ENCODE assay signal across 18 cellular contexts in the genomic region with DNA sequence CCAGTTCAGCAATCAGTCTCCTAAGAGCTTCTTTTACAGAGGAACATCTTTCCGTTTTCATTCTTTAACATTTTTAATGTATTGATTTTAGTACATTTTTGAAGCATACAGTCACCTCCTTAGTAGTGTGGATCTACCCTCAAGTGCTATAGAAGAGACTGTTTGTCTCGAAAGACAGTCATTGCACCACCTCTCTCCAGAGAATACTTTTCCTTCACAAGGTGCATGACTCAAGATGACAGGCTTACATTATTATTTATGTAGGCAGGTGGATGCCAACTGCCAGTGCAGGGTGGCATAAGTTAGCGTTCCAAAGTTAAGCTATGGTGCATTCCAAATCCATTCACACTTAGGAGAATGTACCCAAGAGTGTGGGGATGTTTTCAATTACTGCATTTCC.
"Had no signal": no experiment of that assay in that cellular context is flagged by ENCODE, and none has a peak within 500 bp of the region (broad histone marks: within the 10 kb centered on the region; RNA-seq: fewer than 3 reads in every experiment).

No MANE protein-coding gene starts in this region.

- H3K4me3 ChIP-seq: adrenal gland, colonic mucosa, left ventricle myocardium inferior, upper lobe of left lung had no signal

- H3K27me3 ChIP-seq: adrenal gland, colonic mucosa, upper lobe of left lung had no signal

- H3K9me3 ChIP-seq: adrenal gland, colonic mucosa, left ventricle myocardium inferior, upper lobe of left lung had no signal

- H3K4me3 Mint-ChIP-seq: activated CD8-positive, alpha-beta T cell treated with anti-CD3 and anti-CD28 coated beads, Interleukin-2, amount 10 ng/mL, durations not matched to agents 7 days and 5 days; activated naive CD8-positive, alpha-beta T cell; activated T-helper 1 cell treated with anti-CD3 and anti-CD28 coated beads, Interleukin-12 subunit alpha, Interleukin-12 subunit beta, Interleukin-2, Interleukin-4 antibody, amounts not matched to agents 30 ng/mL and 10 ng/mL and 1 ng/mL, durations not matched to agents 14 hours and 24 hours and 36 hours; natural killer cell had no signal

- FAIRE-seq: astrocyte had no signal

- H3K4me1 ChIP-seq: colonic mucosa, upper lobe of left lung had no signal

- DNase-seq: activated CD4-positive, alpha-beta T cell treated with anti-CD3 and anti-CD28 coated beads, Interleukin-2, amount 50 U/mL, for 1 hour; activated CD8-positive, alpha-beta T cell treated with anti-CD3 and anti-CD28 coated beads, Interleukin-2, amount 10 ng/mL, durations not matched to agents 7 days and 5 days; activated gamma-delta T cell; adrenal gland; colonic mucosa; left ventricle myocardium inferior; midbrain; natural killer cell; stimulated activated CD4-positive, alpha-beta T cell treated with anti-CD3 and anti-CD28 coated beads, Interleukin-12 subunit alpha, Interleukin-12 subunit beta, amount 100 ng/mL, for 4 hours; stimulated activated CD4-positive, alpha-beta T cell treated with anti-CD3 and anti-CD28 coated beads, Interleukin-4, amount 100 ng/mL, for 4 hours; stimulated activated naive CD8-positive, alpha-beta T cell treated with anti-CD3 and anti-CD28 coated beads, Interleukin-15, Interleukin-2, amounts not matched to agents 100 U/mL and 50 U/mL, for 24 hours; SW 1271; T-helper 2 cell; upper lobe of left lung had no signal

- H3K9me3 Mint-ChIP-seq: activated T-helper 1 cell treated with anti-CD3 and anti-CD28 coated beads, Interleukin-12 subunit alpha, Interleukin-12 subunit beta, Interleukin-2, Interleukin-4 antibody, amounts not matched to agents 30 ng/mL and 10 ng/mL and 1 ng/mL, durations not matched to agents 14 hours and 24 hours and 36 hours; natural killer cell had no signal

- ATAC-seq: activated CD8-positive, alpha-beta T cell treated with anti-CD3 and anti-CD28 coated beads, Interleukin-2, amount 10 ng/mL, durations not matched to agents 7 days and 5 days; natural killer cell; stimulated activated naive CD8-positive, alpha-beta T cell treated with anti-CD3 and anti-CD28 coated beads, Interleukin-15, Interleukin-2, amounts not matched to agents 100 U/mL and 50 U/mL, for 24 hours had no signal

- H3K27me3 Mint-ChIP-seq: activated naive CD8-positive, alpha-beta T cell had no signal

- H3K36me3 ChIP-seq: adrenal gland, colonic mucosa had no signal

- H3K27ac ChIP-seq: adrenal gland, colonic mucosa, left ventricle myocardium inferior, upper lobe of left lung, VCaP had no signal

- H3K27ac Mint-ChIP-seq: activated CD8-positive, alpha-beta T cell treated with anti-CD3 and anti-CD28 coated beads, Interleukin-2, amount 10 ng/mL, durations not matched to agents 7 days and 5 days; activated naive CD8-positive, alpha-beta T cell; activated T-helper 1 cell treated with anti-CD3 and anti-CD28 coated beads, Interleukin-12 subunit alpha, Interleukin-12 subunit beta, Interleukin-2, Interleukin-4 antibody, amounts not matched to agents 30 ng/mL and 10 ng/mL and 1 ng/mL, durations not matched to agents 14 hours and 24 hours and 36 hours; natural killer cell had no signal

- H3K36me3 Mint-ChIP-seq: natural killer cell had no signal
